Comparison of ENCODE assay signal across 8 cellular contexts in the genomic region with DNA sequence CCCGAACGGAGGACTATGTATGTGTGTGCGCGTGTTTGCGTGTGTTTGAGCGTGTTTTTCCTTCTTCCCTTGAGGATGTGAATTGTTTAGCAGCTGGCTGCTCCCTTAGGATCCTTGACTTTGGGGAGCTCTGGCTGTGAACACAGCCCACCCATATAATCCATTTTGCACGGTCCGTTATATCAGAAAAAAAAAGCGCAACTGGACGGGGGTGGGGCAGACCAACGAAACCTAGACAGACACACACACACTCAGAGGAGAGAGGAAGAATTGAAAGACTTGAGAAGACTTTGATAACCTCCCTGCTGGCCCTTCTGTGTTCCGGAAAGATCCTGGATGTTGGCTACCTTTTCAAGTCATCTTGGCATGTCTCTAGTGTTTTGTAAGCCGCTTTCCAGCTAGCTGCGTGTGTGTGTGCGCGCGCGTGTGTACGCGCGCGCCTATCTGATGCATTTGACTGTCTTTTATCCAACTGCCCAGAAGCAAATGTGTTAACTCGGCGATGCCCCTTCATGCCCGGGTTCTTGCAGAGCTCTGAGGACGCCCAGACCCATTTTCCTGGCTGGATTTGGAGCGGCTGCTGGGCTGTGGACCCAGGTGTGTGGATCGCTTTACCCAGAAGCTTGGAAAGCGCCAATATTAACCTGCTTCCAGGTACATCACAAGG. TPM values are rescaled to one million over a fixed set of nuclear protein-coding genes. Genes with fewer than 3 reads are reported as not detected.
DNase-seq lines count a peak whose midpoint lies in the region; ATAC-seq and TF ChIP-seq lines count a peak whose summit lies in the region.

No MANE protein-coding gene starts in this region.

- in situ Hi-C loops in transverse colon (cut with MboI; ENCODE audit: low pct_ligation_motif_present in 1 of 4, low pct_unique_long_range_greater_than_20kb in 1 of 4, low sequenced_read_pairs in 3 of 4), result no loop called here

- TF ChIP-seq POLR2A in right lobe of liver (IDR thresholded peaks at IDR 0.05) (no peak), transverse colon (IDR thresholded peaks at IDR 0.05) (no peak)

- peaks cover 84% of the 10 kb centered on the region for H3K27me3 Mint-ChIP-seq in brain

- TF ChIP-seq CTCF in brain (conservative IDR thresholded peaks at IDR 0.05) (no peak), right lobe of liver (IDR thresholded peaks at IDR 0.05) (no peak), transverse colon (IDR thresholded peaks at IDR 0.05) (no peak)

- H3K4me3 ChIP-seq in right lobe of liver (peak overlapping the region; percentile 23 to 42 (median 35)), transverse colon (peak overlapping the region; percentile 4 to 59 (median 40))

- no peaks in the 10 kb centered on the region for H3K36me3 Mint-ChIP-seq in brain

- H3K36me3 ChIP-seq in right lobe of liver (no peaks in the 10 kb centered on the region), transverse colon (no peaks in the 10 kb centered on the region)

- peaks cover 0 to 5% (median 0%) of the 10 kb centered on the region in 5 experiments for H3K9me3 Mint-ChIP-seq in brain

- H3K4me1 Mint-ChIP-seq in brain, result peaks cover 64% of the 10 kb centered on the region

- TF ChIP-seq EP300 in transverse colon (IDR thresholded peaks at IDR 0.05; ENCODE audit: low read depth), result no peak

- ATAC-seq in right lobe of liver, result peak in 1 of 4 donors; percentile 14
- ATAC-seq in GM21423 (IDR thresholded peaks at IDR 0.05; ENCODE audit: unreplicated experiment), result no peak

- peaks cover 0 to 20% of the 10 kb centered on the region in 2 donors for H3K27me3 ChIP-seq in right lobe of liver
- peaks cover 90% of the 10 kb centered on the region for H3K27me3 ChIP-seq in transverse colon

- H3K4me1 ChIP-seq in right lobe of liver (peaks cover 0 to 26% (median 4%) of the 10 kb centered on the region in 4 donors), transverse colon (peaks cover 0 to 26% (median 4%) of the 10 kb centered on the region in 4 donors)

- H3K4me3 Mint-ChIP-seq in brain, result peak overlapping the region; percentile 89 to 98 (median 93)

- no peak overlapping the region for H3K27ac ChIP-seq in right lobe of liver
- peak overlapping the region; percentile 43 to 77 (median 56) for H3K27ac ChIP-seq in transverse colon

- no peaks in the 10 kb centered on the region for H3K9me3 ChIP-seq in right lobe of liver
- no peaks in the 10 kb centered on the region for H3K9me3 ChIP-seq in transverse colon

- 4% methylated on average over 21 of the region's 29 CpGs for WGBS in right lobe of liver (ENCODE audit: insufficient coverage, low coverage, low lambda C conversion rate, missing lambda C conversion rate)
- WGBS in transverse colon (ENCODE audit: low coverage in 1 of 2), 2 donors, result 0 to 14% methylated on average over 1 to 29 of the region's 29 CpGs

- intact Hi-C loops in right lobe of liver (cut with DNase I), result no loop called here
- intact Hi-C loops in transverse colon (cut with DNase I; ENCODE audit: low total_unique reads), result no loop called here

- DNase-seq in DMS79 (lab: John Stamatoyannopoulos, UW), result peak; percentile 61
- DNase-seq in NCI-H146 treated with DMSO at 0.1 percent for 48 hours (lab: John Stamatoyannopoulos, UW; ENCODE audit: unreplicated experiment), result peak; percentile 28
- DNase-seq in right lobe of liver, result peak in 1 of 3 donors; percentile 43
- DNase-seq in transverse colon, result no peak
- no peak for DNase-seq in stimulated activated CD4-positive, alpha-beta T cell treated with anti-CD3 and anti-CD28 coated beads, Interleukin-2, amount 100 ng/mL, for 48 hours
- DNase-seq in HUDEP-2 (lab: John Stamatoyannopoulos, UW; ENCODE audit: unreplicated experiment in 76 of 76), result no peak

- H3K27ac Mint-ChIP-seq in brain, result peak overlapping the region; percentile 86 to 95 (median 92)

RNA-seq across cellular contexts. Expression of a gene that starts 0.6 kb away (rescaled TPM):
- polyA plus RNA-seq in brain (ENCODE audit: insufficient read depth, low read depth, low replicate concordance), result 3.1 TPM
- total RNA-seq in right lobe of liver, result not detected
- total RNA-seq in transverse colon, result 1 to 10 TPM in 3 of 4 donors, under 1 TPM in 1; 0.40 to 4.5 (median 1.5) TPM

Comparison
In these comparisons a context has a peak if more than half of its experiments do, and no peak if none do; other contexts are left out.
1. DNase-seq: peak in DMS79 (single experiment) and NCI-H146 treated with DMSO at 0.1 percent for 48 hours (single experiment); none in transverse colon (single experiment), stimulated activated CD4-positive, alpha-beta T cell treated with anti-CD3 and anti-CD28 coated beads, Interleukin-2, amount 100 ng/mL, for 48 hours (0 of 2) and HUDEP-2 (0 of 76).
2. H3K27ac ChIP-seq: peak in transverse colon (4 of 4); none in right lobe of liver (0 of 3).